In the genomic region with DNA sequence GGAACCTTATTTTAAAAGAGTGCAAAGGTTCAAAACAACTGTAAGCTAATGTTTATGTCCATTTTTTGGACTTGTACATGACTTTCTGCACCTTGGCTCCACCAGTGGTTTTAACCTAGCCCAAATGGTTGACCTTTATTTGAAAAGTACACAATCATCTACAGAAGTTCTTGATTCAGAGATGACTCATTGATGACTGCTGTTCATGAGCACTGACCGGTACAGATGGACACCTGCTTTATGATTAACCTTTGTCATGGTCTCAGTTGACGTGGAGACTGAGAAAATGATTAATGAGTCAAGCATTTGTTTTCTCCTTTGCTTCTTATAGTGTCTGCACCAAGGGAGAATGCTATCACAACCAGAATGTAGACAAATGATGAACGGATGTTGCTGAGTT, we compare ENCODE assay signal across 1 cellular context.
TF ChIP-seq lines count a peak whose summit lies in the region.

No MANE protein-coding gene starts in this region.

TF ChIP-seq in HCT116, 20 proteins besides CTCF, POLR2A, EP300 and RAD21 (continued from another document):
- TF ChIP-seq, protein P1, sequence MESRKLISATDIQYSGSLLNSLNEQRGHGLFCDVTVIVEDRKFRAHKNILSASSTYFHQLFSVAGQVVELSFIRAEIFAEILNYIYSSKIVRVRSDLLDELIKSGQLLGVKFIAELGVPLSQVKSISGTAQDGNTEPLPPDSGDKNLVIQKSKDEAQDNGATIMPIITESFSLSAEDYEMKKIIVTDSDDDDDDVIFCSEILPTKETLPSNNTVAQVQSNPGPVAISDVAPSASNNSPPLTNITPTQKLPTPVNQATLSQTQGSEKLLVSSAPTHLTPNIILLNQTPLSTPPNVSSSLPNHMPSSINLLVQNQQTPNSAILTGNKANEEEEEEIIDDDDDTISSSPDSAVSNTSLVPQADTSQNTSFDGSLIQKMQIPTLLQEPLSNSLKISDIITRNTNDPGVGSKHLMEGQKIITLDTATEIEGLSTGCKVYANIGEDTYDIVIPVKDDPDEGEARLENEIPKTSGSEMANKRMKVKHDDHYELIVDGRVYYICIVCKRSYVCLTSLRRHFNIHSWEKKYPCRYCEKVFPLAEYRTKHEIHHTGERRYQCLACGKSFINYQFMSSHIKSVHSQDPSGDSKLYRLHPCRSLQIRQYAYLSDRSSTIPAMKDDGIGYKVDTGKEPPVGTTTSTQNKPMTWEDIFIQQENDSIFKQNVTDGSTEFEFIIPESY (IDR thresholded peaks at IDR 0.05; ENCODE audit: extremely low read depth, insufficient replicate concordance, low read length): no peak
- TF ChIP-seq JUND (IDR thresholded peaks at IDR 0.05) (peak; percentile 89), EZH2phosphoT487 (IDR thresholded peaks at IDR 0.05; ENCODE audit: borderline replicate concordance) (no peak), SIN3A (IDR thresholded peaks at IDR 0.05; ENCODE audit: low read depth) (peak; percentile 45), EGR1 (IDR thresholded peaks at IDR 0.05; ENCODE audit: low read depth) (no peak), SP1 (IDR thresholded peaks at IDR 0.05; ENCODE audit: low read depth) (peak; percentile 71), ZFX (IDR thresholded peaks at IDR 0.05) (no peak), CBX3 (IDR thresholded peaks at IDR 0.05; ENCODE audit: low read depth) (peak; percentile 75), EZH2 (IDR thresholded peaks at IDR 0.05) (no peak)
- TF ChIP-seq, protein P2, sequence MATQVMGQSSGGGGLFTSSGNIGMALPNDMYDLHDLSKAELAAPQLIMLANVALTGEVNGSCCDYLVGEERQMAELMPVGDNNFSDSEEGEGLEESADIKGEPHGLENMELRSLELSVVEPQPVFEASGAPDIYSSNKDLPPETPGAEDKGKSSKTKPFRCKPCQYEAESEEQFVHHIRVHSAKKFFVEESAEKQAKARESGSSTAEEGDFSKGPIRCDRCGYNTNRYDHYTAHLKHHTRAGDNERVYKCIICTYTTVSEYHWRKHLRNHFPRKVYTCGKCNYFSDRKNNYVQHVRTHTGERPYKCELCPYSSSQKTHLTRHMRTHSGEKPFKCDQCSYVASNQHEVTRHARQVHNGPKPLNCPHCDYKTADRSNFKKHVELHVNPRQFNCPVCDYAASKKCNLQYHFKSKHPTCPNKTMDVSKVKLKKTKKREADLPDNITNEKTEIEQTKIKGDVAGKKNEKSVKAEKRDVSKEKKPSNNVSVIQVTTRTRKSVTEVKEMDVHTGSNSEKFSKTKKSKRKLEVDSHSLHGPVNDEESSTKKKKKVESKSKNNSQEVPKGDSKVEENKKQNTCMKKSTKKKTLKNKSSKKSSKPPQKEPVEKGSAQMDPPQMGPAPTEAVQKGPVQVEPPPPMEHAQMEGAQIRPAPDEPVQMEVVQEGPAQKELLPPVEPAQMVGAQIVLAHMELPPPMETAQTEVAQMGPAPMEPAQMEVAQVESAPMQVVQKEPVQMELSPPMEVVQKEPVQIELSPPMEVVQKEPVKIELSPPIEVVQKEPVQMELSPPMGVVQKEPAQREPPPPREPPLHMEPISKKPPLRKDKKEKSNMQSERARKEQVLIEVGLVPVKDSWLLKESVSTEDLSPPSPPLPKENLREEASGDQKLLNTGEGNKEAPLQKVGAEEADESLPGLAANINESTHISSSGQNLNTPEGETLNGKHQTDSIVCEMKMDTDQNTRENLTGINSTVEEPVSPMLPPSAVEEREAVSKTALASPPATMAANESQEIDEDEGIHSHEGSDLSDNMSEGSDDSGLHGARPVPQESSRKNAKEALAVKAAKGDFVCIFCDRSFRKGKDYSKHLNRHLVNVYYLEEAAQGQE (IDR thresholded peaks at IDR 0.05; ENCODE audit: low read depth): no peak
- TF ChIP-seq, protein P3, sequence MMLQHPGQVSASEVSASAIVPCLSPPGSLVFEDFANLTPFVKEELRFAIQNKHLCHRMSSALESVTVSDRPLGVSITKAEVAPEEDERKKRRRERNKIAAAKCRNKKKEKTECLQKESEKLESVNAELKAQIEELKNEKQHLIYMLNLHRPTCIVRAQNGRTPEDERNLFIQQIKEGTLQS (IDR thresholded peaks at IDR 0.05): no peak
TF ChIP-seq in HCT116: peak in this region for 10.
